In genomic region chr17:68035131-68035522, GRCh38 we compare ENCODE assay signal across 1 cellular context.
A peak's percentile ranks its signal among the peaks of the same experiment; 100 is the strongest.
TF ChIP-seq lines count a peak whose summit lies in the region.

No MANE protein-coding gene starts in this region.

TF ChIP-seq in GM12878, 131 proteins besides CTCF, POLR2A, EP300 and RAD21 (continued from another document):
- TF ChIP-seq SIX5 (IDR thresholded peaks at IDR 0.05; ENCODE audit: low read depth, low read length, severe bottlenecking), result peak; percentile 62
